ENCODE assay signal across 10 cellular contexts in genomic region chr1:150236614-150236934, GRCh38. TPM values are rescaled to one million over a fixed set of nuclear protein-coding genes. Genes with fewer than 3 reads are reported as not detected.
A peak's percentile ranks its signal among the peaks of the same experiment; 100 is the strongest.
DNase-seq lines count a peak whose midpoint lies in the region; TF ChIP-seq lines count a peak whose summit lies in the region.
"Had no signal": no experiment of that assay in that cellular context is flagged by ENCODE, and none has a peak within 500 bp of the region (broad histone marks: within the 10 kb centered on the region; RNA-seq: fewer than 3 reads in every experiment).

No MANE protein-coding gene starts in this region.

- no peaks in the 10 kb centered on the region for H3K27me3 ChIP-seq in muscle layer of colon (ENCODE audit: control insufficient read depth in 1 of 2, insufficient read depth in 2 of 2, low read length in 2 of 2)

- no peaks in the 10 kb centered on the region for H3K9me3 ChIP-seq in muscle layer of colon (ENCODE audit: low read length)

- peak overlapping the region; percentile 12 for H3K27ac ChIP-seq in muscle layer of colon (ENCODE audit: low read depth, low read length)

- H3K4me1 ChIP-seq in muscle layer of colon (ENCODE audit: insufficient read depth, low read length) = peaks cover 14% of the 10 kb centered on the region

- H3K4me3 Mint-ChIP-seq in HFFc6 = no peak overlapping the region
- no peak overlapping the region for H3K4me3 Mint-ChIP-seq in chondrocyte (ENCODE audit: unreplicated experiment)
- H3K4me3 Mint-ChIP-seq: stimulated activated naive CD8-positive, alpha-beta T cell treated with anti-CD3 and anti-CD28 coated beads, Interleukin-15, Interleukin-2, amounts not matched to agents 100 ng/mL and 50 ng/mL, for 24 hours had no signal

- H3K27me3 Mint-ChIP-seq in HFFc6 (ENCODE audit: insufficient read depth) (peaks cover 1% of the 10 kb centered on the region), chondrocyte (ENCODE audit: low read depth) (no peaks in the 10 kb centered on the region)
- H3K27me3 Mint-ChIP-seq: stimulated activated naive CD8-positive, alpha-beta T cell treated with anti-CD3 and anti-CD28 coated beads, Interleukin-15, Interleukin-2, amounts not matched to agents 100 ng/mL and 50 ng/mL, for 24 hours had no signal

- DNase-seq in 8988T = peak; percentile 45
- no peak for DNase-seq in HFFc6
- no peak for DNase-seq in chondrocyte (ENCODE audit: low spot score)
- no peak for DNase-seq in germinal center (ENCODE audit: low spot score)
- DNase-seq in iPS-NIHi11 (ENCODE audit: low spot score) = no peak
- DNase-seq in MV-4-11 (lab: John Stamatoyannopoulos, UW) = no peak
- DNase-seq in activated CD4-positive, alpha-beta T cell treated with anti-CD3 and anti-CD28 coated beads for 1 hour = no peak

- no peaks in the 10 kb centered on the region for H3K9me3 Mint-ChIP-seq in HFFc6
- no peaks in the 10 kb centered on the region for H3K9me3 Mint-ChIP-seq in chondrocyte (ENCODE audit: low read depth)
- H3K9me3 Mint-ChIP-seq: activated T-helper 2 cell treated with anti-CD3 and anti-CD28 coated beads, Interferon-gamma antibody, Interleukin-2, Interleukin-4, amounts not matched to agents 10 μg/mL and 5 μg/mL and 100 μg/mL, durations not matched to agents 14 hours and 24 hours and 36 hours; stimulated activated naive CD8-positive, alpha-beta T cell treated with anti-CD3 and anti-CD28 coated beads, Interleukin-15, Interleukin-2, amounts not matched to agents 100 ng/mL and 50 ng/mL, for 24 hours had no signal

- H3K27ac Mint-ChIP-seq in HFFc6 (no peak overlapping the region), chondrocyte (ENCODE audit: unreplicated experiment) (no peak overlapping the region)
- H3K27ac Mint-ChIP-seq: activated T-helper 2 cell treated with anti-CD3 and anti-CD28 coated beads, Interferon-gamma antibody, Interleukin-2, Interleukin-4, amounts not matched to agents 10 μg/mL and 5 μg/mL and 100 μg/mL, durations not matched to agents 14 hours and 24 hours and 36 hours; stimulated activated naive CD8-positive, alpha-beta T cell treated with anti-CD3 and anti-CD28 coated beads, Interleukin-15, Interleukin-2, amounts not matched to agents 100 ng/mL and 50 ng/mL, for 24 hours had no signal

- H3K4me1 Mint-ChIP-seq in HFFc6 (ENCODE audit: low read depth) (peaks cover 15% of the 10 kb centered on the region), chondrocyte (ENCODE audit: low read depth) (peaks cover 16% of the 10 kb centered on the region)

- H3K9ac ChIP-seq in muscle layer of colon (ENCODE audit: low read length) = peak overlapping the region; percentile 96

- H3K36me3 Mint-ChIP-seq in HFFc6 (ENCODE audit: low read depth) (no peaks in the 10 kb centered on the region), chondrocyte (ENCODE audit: low read depth) (no peaks in the 10 kb centered on the region)

- TF ChIP-seq CTCF in HFFc6 (IDR thresholded peaks at IDR 0.05) (0 out of 2 replicates have a peak, but pooled peaks have one; percentile 14), chondrocyte (IDR thresholded peaks at IDR 0.05) (peak; percentile 34)

- no peaks in the 10 kb centered on the region for H3K36me3 ChIP-seq in muscle layer of colon (ENCODE audit: insufficient read depth, low read length)

- peak overlapping the region; percentile 46 to 88 for H3K4me3 ChIP-seq in muscle layer of colon (ENCODE audit: low read depth in 1 of 2, low read length in 2 of 2)

RNA-seq across cellular contexts. Expression of gene ANP32E, which starts 0.7 kb away (rescaled TPM):
- 10 to 100 TPM; 33.9 to 67.3 (median 62.4) TPM for total RNA-seq in HFFc6 (2021; fragmentation: NEBNext Ultra II Directional; extraction: Animal tissue kit (Norgen Biotek cat#: 25700))
- total RNA-seq in chondrocyte = 34.5 to 46.0 TPM (median 40.2 TPM) in 3 replicates

RNA-seq across cellular contexts. Expression of gene CA14, which starts 21.0 kb away (rescaled TPM):
- not detected for total RNA-seq in HFFc6 (2021; fragmentation: NEBNext Ultra II Directional; extraction: Animal tissue kit (Norgen Biotek cat#: 25700))
- not detected in 3 replicates for total RNA-seq in chondrocyte
- total RNA-seq: activated T-helper 2 cell treated with anti-CD3 and anti-CD28 coated beads, Interferon-gamma antibody, Interleukin-2, Interleukin-4, amounts not matched to agents 10 μg/mL and 5 μg/mL and 100 μg/mL, durations not matched to agents 14 hours and 24 hours and 36 hours had no signal

RNA-seq across cellular contexts. Expression of gene APH1A, which starts 32.2 kb away (rescaled TPM):
- 100 to 1,000 TPM; 104 to 119 (median 107) TPM for total RNA-seq in HFFc6 (2021; fragmentation: NEBNext Ultra II Directional; extraction: Animal tissue kit (Norgen Biotek cat#: 25700))
- 83.0 to 99.5 TPM (median 89.7 TPM) in 3 replicates for total RNA-seq in chondrocyte

RNA-seq across cellular contexts. Expression of gene C1orf54, which starts 36.0 kb away (rescaled TPM):
- 1 to 10 TPM; 2.3 to 8.0 (median 5.9) TPM for total RNA-seq in HFFc6 (2021; fragmentation: NEBNext Ultra II Directional; extraction: Animal tissue kit (Norgen Biotek cat#: 25700))
- 29.0 to 31.9 TPM (median 31.0 TPM) in 3 replicates for total RNA-seq in chondrocyte

RNA-seq across cellular contexts. Expression of gene CIART, which starts 45.8 kb away (rescaled TPM):
- total RNA-seq in HFFc6 (2021; fragmentation: NEBNext Ultra II Directional; extraction: Animal tissue kit (Norgen Biotek cat#: 25700)) = 1 to 10 TPM; 5.6 to 9.8 (median 8.0) TPM
- total RNA-seq in chondrocyte = 3.1 to 3.9 TPM (median 3.1 TPM) in 3 replicates
